Comparison of ENCODE assay signal across 1 cellular context in genomic region chr17:47188799-47189731, GRCh38.
TF ChIP-seq lines count a peak whose summit lies in the region.

TSS of gene CDC27 (minus strand) at chr17:47189295. CDS start at chr17:47189172, 123 bp downstream.

TF ChIP-seq in K562, 482 proteins besides CTCF, POLR2A, EP300 and RAD21 (continued from another document and continues in another):
- TF ChIP-seq, protein P1, sequence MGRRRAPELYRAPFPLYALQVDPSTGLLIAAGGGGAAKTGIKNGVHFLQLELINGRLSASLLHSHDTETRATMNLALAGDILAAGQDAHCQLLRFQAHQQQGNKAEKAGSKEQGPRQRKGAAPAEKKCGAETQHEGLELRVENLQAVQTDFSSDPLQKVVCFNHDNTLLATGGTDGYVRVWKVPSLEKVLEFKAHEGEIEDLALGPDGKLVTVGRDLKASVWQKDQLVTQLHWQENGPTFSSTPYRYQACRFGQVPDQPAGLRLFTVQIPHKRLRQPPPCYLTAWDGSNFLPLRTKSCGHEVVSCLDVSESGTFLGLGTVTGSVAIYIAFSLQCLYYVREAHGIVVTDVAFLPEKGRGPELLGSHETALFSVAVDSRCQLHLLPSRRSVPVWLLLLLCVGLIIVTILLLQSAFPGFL (CRISPR knock-in tag; IDR thresholded peaks at IDR 0.05) = no peak
- TF ChIP-seq ZSCAN29 (IDR thresholded peaks at IDR 0.05) (no peak), SAFB (IDR thresholded peaks at IDR 0.05; ENCODE audit: borderline replicate concordance, low read depth, low read length) (no peak), ZNF3 (CRISPR knock-in tag; IDR thresholded peaks at IDR 0.05) (no peak), FOXA3 (CRISPR knock-in tag; conservative IDR thresholded peaks at IDR 0.05 in 1 of 2, IDR thresholded peaks at IDR 0.05 in 1 of 2) (peak in 1 of 2 experiments; percentile 29; a peak in 1 of 4 replicates), HNRNPUL1 (IDR thresholded peaks at IDR 0.05; ENCODE audit: low read length) (no peak), HIVEP1 (CRISPR knock-in tag; IDR thresholded peaks at IDR 0.05) (no peak), TFAM (CRISPR knock-in tag; conservative IDR thresholded peaks at IDR 0.05) (no peak), ZNF511 (CRISPR knock-in tag; IDR thresholded peaks at IDR 0.05) (peak; percentile 94), PML (IDR thresholded peaks at IDR 0.05; ENCODE audit: low read length) (peak; percentile 58), JUN (IDR thresholded peaks at IDR 0.05; ENCODE audit: borderline replicate concordance, low read depth, low read length) (0 out of 2 replicates have a peak, but pooled peaks have one; percentile 14), JUN (CRISPR knock-in tag; IDR thresholded peaks at IDR 0.05; ENCODE audit: borderline replicate concordance) (no peak), NKRF (IDR thresholded peaks at IDR 0.05; ENCODE audit: borderline replicate concordance) (peak; percentile 80), ZNF134 (CRISPR knock-in tag; conservative IDR thresholded peaks at IDR 0.05) (no peak), E2F5 (CRISPR knock-in tag; IDR thresholded peaks at IDR 0.05) (no peak; the same call in none of the 2 replicates), ZBTB1 (CRISPR knock-in tag; IDR thresholded peaks at IDR 0.05; ENCODE audit: borderline replicate concordance, low read depth) (peak; percentile 76; the same call in 1 of the 2 replicates), ZNF232 (CRISPR knock-in tag; IDR thresholded peaks at IDR 0.05) (peak; percentile 96), FOXJ3 (CRISPR knock-in tag; IDR thresholded peaks at IDR 0.05) (no peak), SNIP1 (IDR thresholded peaks at IDR 0.05; ENCODE audit: low read depth) (no peak), SP2 (IDR thresholded peaks at IDR 0.05; ENCODE audit: extremely low read depth, low read depth, low read length, poor library complexity, severe bottlenecking) (no peak), SMAD3 (CRISPR knock-in tag; conservative IDR thresholded peaks at IDR 0.05) (no peak), THAP7 (CRISPR knock-in tag; IDR thresholded peaks at IDR 0.05) (no peak), E2F3 (CRISPR knock-in tag; IDR thresholded peaks at IDR 0.05) (no peak), NFIX (CRISPR knock-in tag; IDR thresholded peaks at IDR 0.05; ENCODE audit: low read depth) (no peak), ZNF253 (CRISPR knock-in tag; conservative IDR thresholded peaks at IDR 0.05) (no peak), RBM22 (IDR thresholded peaks at IDR 0.05; ENCODE audit: low read depth, low read length, poor library complexity, severe bottlenecking) (no peak), CBFA2T2 (conservative IDR thresholded peaks at IDR 0.05) (peak; percentile 67), BRD9 (IDR thresholded peaks at IDR 0.05; ENCODE audit: low read depth, partially characterized antibody) (peak; percentile 88), ZNF354B (CRISPR knock-in tag; IDR thresholded peaks at IDR 0.05) (no peak), HDAC8 (tag; IDR thresholded peaks at IDR 0.05) (0 out of 2 replicates have a peak, but pooled peaks have one; percentile 37), TSHZ1 (CRISPR knock-in tag; IDR thresholded peaks at IDR 0.05) (no peak), PTTG1 (tag; IDR thresholded peaks at IDR 0.05; ENCODE audit: low read depth) (no peak), RBM25 (IDR thresholded peaks at IDR 0.05; ENCODE audit: low read depth, low read length, severe bottlenecking) (no peak), ETV6 (IDR thresholded peaks at IDR 0.05; ENCODE audit: borderline replicate concordance in 1 of 2, low read depth in 2 of 2, low read length in 1 of 2) (no peak), ETV6 (CRISPR knock-in tag; IDR thresholded peaks at IDR 0.05; ENCODE audit: borderline replicate concordance) (peak; percentile 95; the same call in 1 of the 2 replicates), TEAD2 (tag; IDR thresholded peaks at IDR 0.05) (no peak), NRF1 (conservative IDR thresholded peaks at IDR 0.05 in 1 of 2, IDR thresholded peaks at IDR 0.05 in 1 of 2) (peak; percentile 80 to 83), POLR2AphosphoS5 (IDR thresholded peaks at IDR 0.05; ENCODE audit: control insufficient read depth, insufficient read depth, low read depth, low read length) (peak; percentile 65), NCOR1 (IDR thresholded peaks at IDR 0.05) (peak; percentile 63), SRSF7 (optimal IDR thresholded peaks at IDR 0.05; ENCODE audit: low read depth, low read length) (no peak), MTA3 (IDR thresholded peaks at IDR 0.05; ENCODE audit: borderline replicate concordance) (peak; percentile 82), ELK1 (CRISPR knock-in tag; IDR thresholded peaks at IDR 0.05) (no peak), ZNF165 (CRISPR knock-in tag; IDR thresholded peaks at IDR 0.05; ENCODE audit: borderline replicate concordance) (no peak), ZNF75A (CRISPR knock-in tag; IDR thresholded peaks at IDR 0.05) (no peak)
- TF ChIP-seq, protein P2, sequence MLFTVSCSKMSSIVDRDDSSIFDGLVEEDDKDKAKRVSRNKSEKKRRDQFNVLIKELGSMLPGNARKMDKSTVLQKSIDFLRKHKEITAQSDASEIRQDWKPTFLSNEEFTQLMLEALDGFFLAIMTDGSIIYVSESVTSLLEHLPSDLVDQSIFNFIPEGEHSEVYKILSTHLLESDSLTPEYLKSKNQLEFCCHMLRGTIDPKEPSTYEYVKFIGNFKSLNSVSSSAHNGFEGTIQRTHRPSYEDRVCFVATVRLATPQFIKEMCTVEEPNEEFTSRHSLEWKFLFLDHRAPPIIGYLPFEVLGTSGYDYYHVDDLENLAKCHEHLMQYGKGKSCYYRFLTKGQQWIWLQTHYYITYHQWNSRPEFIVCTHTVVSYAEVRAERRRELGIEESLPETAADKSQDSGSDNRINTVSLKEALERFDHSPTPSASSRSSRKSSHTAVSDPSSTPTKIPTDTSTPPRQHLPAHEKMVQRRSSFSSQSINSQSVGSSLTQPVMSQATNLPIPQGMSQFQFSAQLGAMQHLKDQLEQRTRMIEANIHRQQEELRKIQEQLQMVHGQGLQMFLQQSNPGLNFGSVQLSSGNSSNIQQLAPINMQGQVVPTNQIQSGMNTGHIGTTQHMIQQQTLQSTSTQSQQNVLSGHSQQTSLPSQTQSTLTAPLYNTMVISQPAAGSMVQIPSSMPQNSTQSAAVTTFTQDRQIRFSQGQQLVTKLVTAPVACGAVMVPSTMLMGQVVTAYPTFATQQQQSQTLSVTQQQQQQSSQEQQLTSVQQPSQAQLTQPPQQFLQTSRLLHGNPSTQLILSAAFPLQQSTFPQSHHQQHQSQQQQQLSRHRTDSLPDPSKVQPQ (CRISPR knock-in tag; IDR thresholded peaks at IDR 0.05; ENCODE audit: borderline replicate concordance) = no peak
- TF ChIP-seq, protein P3, sequence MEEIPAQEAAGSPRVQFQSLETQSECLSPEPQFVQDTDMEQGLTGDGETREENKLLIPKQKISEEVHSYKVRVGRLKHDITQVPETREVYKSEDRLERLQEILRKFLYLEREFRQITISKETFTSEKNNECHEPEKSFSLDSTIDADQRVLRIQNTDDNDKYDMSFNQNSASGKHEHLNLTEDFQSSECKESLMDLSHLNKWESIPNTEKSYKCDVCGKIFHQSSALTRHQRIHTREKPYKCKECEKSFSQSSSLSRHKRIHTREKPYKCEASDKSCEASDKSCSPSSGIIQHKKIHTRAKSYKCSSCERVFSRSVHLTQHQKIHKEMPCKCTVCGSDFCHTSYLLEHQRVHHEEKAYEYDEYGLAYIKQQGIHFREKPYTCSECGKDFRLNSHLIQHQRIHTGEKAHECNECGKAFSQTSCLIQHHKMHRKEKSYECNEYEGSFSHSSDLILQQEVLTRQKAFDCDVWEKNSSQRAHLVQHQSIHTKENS (CRISPR knock-in tag; IDR thresholded peaks at IDR 0.05) = no peak
- TF ChIP-seq, protein P4, sequence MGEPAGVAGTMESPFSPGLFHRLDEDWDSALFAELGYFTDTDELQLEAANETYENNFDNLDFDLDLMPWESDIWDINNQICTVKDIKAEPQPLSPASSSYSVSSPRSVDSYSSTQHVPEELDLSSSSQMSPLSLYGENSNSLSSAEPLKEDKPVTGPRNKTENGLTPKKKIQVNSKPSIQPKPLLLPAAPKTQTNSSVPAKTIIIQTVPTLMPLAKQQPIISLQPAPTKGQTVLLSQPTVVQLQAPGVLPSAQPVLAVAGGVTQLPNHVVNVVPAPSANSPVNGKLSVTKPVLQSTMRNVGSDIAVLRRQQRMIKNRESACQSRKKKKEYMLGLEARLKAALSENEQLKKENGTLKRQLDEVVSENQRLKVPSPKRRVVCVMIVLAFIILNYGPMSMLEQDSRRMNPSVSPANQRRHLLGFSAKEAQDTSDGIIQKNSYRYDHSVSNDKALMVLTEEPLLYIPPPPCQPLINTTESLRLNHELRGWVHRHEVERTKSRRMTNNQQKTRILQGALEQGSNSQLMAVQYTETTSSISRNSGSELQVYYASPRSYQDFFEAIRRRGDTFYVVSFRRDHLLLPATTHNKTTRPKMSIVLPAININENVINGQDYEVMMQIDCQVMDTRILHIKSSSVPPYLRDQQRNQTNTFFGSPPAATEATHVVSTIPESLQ (CRISPR knock-in tag; IDR thresholded peaks at IDR 0.05) = peak; percentile 35; the same call in 1 of the 2 replicates
- TF ChIP-seq, protein P5, sequence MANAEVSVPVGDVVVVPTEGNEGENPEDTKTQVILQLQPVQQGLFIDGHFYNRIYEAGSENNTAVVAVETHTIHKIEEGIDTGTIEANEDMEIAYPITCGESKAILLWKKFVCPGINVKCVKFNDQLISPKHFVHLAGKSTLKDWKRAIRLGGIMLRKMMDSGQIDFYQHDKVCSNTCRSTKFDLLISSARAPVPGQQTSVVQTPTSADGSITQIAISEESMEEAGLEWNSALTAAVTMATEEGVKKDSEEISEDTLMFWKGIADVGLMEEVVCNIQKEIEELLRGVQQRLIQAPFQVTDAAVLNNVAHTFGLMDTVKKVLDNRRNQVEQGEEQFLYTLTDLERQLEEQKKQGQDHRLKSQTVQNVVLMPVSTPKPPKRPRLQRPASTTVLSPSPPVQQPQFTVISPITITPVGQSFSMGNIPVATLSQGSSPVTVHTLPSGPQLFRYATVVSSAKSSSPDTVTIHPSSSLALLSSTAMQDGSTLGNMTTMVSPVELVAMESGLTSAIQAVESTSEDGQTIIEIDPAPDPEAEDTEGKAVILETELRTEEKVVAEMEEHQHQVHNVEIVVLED (CRISPR knock-in tag; IDR thresholded peaks at IDR 0.05) = peak; percentile 79
